Comparison of ENCODE assay signal across 8 cellular contexts in genomic region chr9:94805585-94805984, GRCh38.
DNase-seq lines count a peak whose midpoint lies in the region; ATAC-seq and TF ChIP-seq lines count a peak whose summit lies in the region.

No MANE protein-coding gene starts in this region.

- H3K36me3 Mint-ChIP-seq in GM23338 (ENCODE audit: low read depth): no peaks in the 10 kb centered on the region

- H3K36me3 ChIP-seq in RWPE2 (ENCODE audit: low read depth) (no peaks in the 10 kb centered on the region; the same call in none of the 2 replicates), GM23338 (ENCODE audit: insufficient read depth) (no peaks in the 10 kb centered on the region), BE2C (peaks cover 10% of the 10 kb centered on the region)

- no peak overlapping the region for H3K4me3 Mint-ChIP-seq in GM23338

- H3K4me1 ChIP-seq in RWPE2 (ENCODE audit: insufficient read depth, poor library complexity, severe bottlenecking): peaks cover 44% of the 10 kb centered on the region
- H3K4me1 ChIP-seq in GM23338 (ENCODE audit: insufficient read depth): no peaks in the 10 kb centered on the region
- peaks cover 15% of the 10 kb centered on the region for H3K4me1 ChIP-seq in BE2C

- H3K27me3 Mint-ChIP-seq in GM23338 (ENCODE audit: insufficient read depth, low read depth, poor library complexity): no peaks in the 10 kb centered on the region

- H4K20me1 ChIP-seq in GM23338 (replicated peaks; ENCODE audit: insufficient read depth): 0 out of 2 replicates have a peak, but pooled peaks cover 3% of the 10 kb centered on the region

- no peaks in the 10 kb centered on the region for H3K9me2 ChIP-seq in GM23338 (ENCODE audit: insufficient read depth)

- peak overlapping the region; percentile 91 for H3K27ac ChIP-seq in RWPE2 (ENCODE audit: poor library complexity, severe bottlenecking)
- H3K27ac ChIP-seq in GM23338 (ENCODE audit: low read depth): no peak overlapping the region

- intact Hi-C loops in Right ventricle myocardium superior (cut with DNase I): no loop called here

- H3K27me3 ChIP-seq in RWPE2 (ENCODE audit: insufficient read depth, poor library complexity, severe bottlenecking) (no peaks in the 10 kb centered on the region), GM23338 (ENCODE audit: insufficient read depth) (no peaks in the 10 kb centered on the region), BE2C (no peaks in the 10 kb centered on the region)

- no peaks in the 10 kb centered on the region for H3F3A ChIP-seq in GM23338 (replicated peaks; ENCODE audit: low read depth)

- H3K4me2 ChIP-seq in GM23338: no peak overlapping the region

- no peaks in the 10 kb centered on the region for H3K79me2 ChIP-seq in GM23338 (replicated peaks; ENCODE audit: insufficient read depth)

- peaks cover 13% of the 10 kb centered on the region; the same call in 2 of the 3 replicates for H3K4me1 Mint-ChIP-seq in GM23338

- no peaks in the 10 kb centered on the region for H3K9me3 Mint-ChIP-seq in GM23338

- no peak overlapping the region for H3K27ac Mint-ChIP-seq in GM23338

- H3K4me3 ChIP-seq in RWPE2 (ENCODE audit: severe bottlenecking): no peak overlapping the region
- H3K4me3 ChIP-seq in GM23338: no peak overlapping the region
- H3K4me3 ChIP-seq in BE2C (ENCODE audit: low read depth, low read length): no peak overlapping the region

- no peaks in the 10 kb centered on the region for H3K9me3 ChIP-seq in RWPE2 (ENCODE audit: severe bottlenecking)
- H3K9me3 ChIP-seq in BE2C: no peaks in the 10 kb centered on the region

- TF ChIP-seq CTCF in RWPE2 (IDR thresholded peaks at IDR 0.05; ENCODE audit: poor library complexity, severe bottlenecking) (no peak), GM23338 (conservative IDR thresholded peaks at IDR 0.05; ENCODE audit: low read depth in 2 of 2) (no peak), BE2C (IDR thresholded peaks at IDR 0.05; ENCODE audit: low read depth, low read length) (no peak)

- no peak overlapping the region for H2AFZ ChIP-seq in GM23338

- peak; percentile 86 for DNase-seq in HPDE6-E6E7 (ENCODE audit: extremely low spot score)
- DNase-seq in RWPE2 (ENCODE audit: low spot score): peak; percentile 73
- no peak for DNase-seq in Right ventricle myocardium superior
- DNase-seq in stromal cell of bone marrow (ENCODE audit: low read depth): peak; percentile 61
- DNase-seq in GM23338 (ENCODE audit: low spot score): no peak
- DNase-seq in Ammon's horn (ENCODE audit: low spot score): no peak
- DNase-seq in BE2C: no peak
- DNase-seq in Kasumi-1 (lab: John Stamatoyannopoulos, UW): no peak

- ATAC-seq in RWPE2 (ENCODE audit: low read depth) (peak; percentile 98), Right ventricle myocardium superior (ENCODE audit: poor library complexity) (peak; percentile 42), GM23338 (no peak)

TF ChIP-seq in GM23338, 12 proteins besides CTCF, POLR2A, EP300 and RAD21:
- no peak for TF ChIP-seq NANOG (IDR thresholded peaks at IDR 0.05; ENCODE audit: borderline replicate concordance)
- no peak for TF ChIP-seq EZH2 (IDR thresholded peaks at IDR 0.05; ENCODE audit: low read depth, unreplicated experiment)
- no peak for TF ChIP-seq ZNF331 (CRISPR knock-in tag; IDR thresholded peaks at IDR 0.05; ENCODE audit: low read depth)
- TF ChIP-seq ZNF462 (CRISPR knock-in tag; IDR thresholded peaks at IDR 0.05): no peak
- TF ChIP-seq REST (IDR thresholded peaks at IDR 0.05; ENCODE audit: unreplicated experiment): no peak
- no peak for TF ChIP-seq JUNB (IDR thresholded peaks at IDR 0.05; ENCODE audit: unreplicated experiment)
- no peak for TF ChIP-seq ZNF114 (CRISPR knock-in tag; IDR thresholded peaks at IDR 0.05)
- no peak for TF ChIP-seq STAT1 (IDR thresholded peaks at IDR 0.05; ENCODE audit: unreplicated experiment)

Comparison
In these comparisons a context has a peak if more than half of its experiments do, and no peak if none do; other contexts are left out.
1. DNase-seq: peak in HPDE6-E6E7 (single experiment), RWPE2 (single experiment) and stromal cell of bone marrow (single experiment); none in Right ventricle myocardium superior (single experiment), GM23338 (single experiment), Ammon's horn (single experiment), BE2C (single experiment) and Kasumi-1 (0 of 2).